In genomic region chr19:48477067-48477685, GRCh38 we compare ENCODE assay signal across 28 cellular contexts.
"Had no signal": no experiment of that assay in that cellular context is flagged by ENCODE, and none has a peak within 500 bp of the region (broad histone marks: within the 10 kb centered on the region; RNA-seq: fewer than 3 reads in every experiment).

No MANE protein-coding gene starts in this region.

- DNase-seq: activated B cell treated with CpG ODN at 0.5 μM for 24 hours; activated CD4-positive, alpha-beta memory T cell treated with anti-CD3 and anti-CD28 coated beads for 36 hours; activated CD4-positive, alpha-beta T cell treated with anti-CD3 and anti-CD28 coated beads for 4 hours; activated CD4-positive, alpha-beta T cell treated with anti-CD3 and anti-CD28 coated beads, Interleukin-2, amount 50 U/mL, for 1 hour; activated CD4-positive, CD25-positive, alpha-beta regulatory T cell treated with anti-CD3 and anti-CD28 coated beads, Interleukin-2, amount 50 U/mL, for 72 hours; activated effector memory CD4-positive, alpha-beta T cell treated with anti-CD3 and anti-CD28 coated beads, Interleukin-2, amount 50 U/mL, for 16 hours; activated naive CD4-positive, alpha-beta T cell; activated naive CD4-positive, alpha-beta T cell treated with anti-CD3 and anti-CD28 coated beads, Interleukin-2, amount 50 U/mL, for 16 hours; activated naive CD8-positive, alpha-beta T cell treated with anti-CD3 and anti-CD28 coated beads, Interleukin-2, amount 10 ng/mL, durations not matched to agents 7 days and 5 days; activated T-cell treated with anti-CD3 and anti-CD28 coated beads, Interleukin-2, amount 50 U/mL, for 1 hour; activated T-cell treated with anti-CD3 and anti-CD28 coated beads, Interleukin-2, amount 50 U/mL, for 72 hours; adrenal gland; body of pancreas; NCI-H1092 treated with DMSO at 0.1 percent for 48 hours; NCI-H1417; NCI-H1930; NCI-H2081 treated with DMSO at 0.1 percent for 48 hours; NCI-H226; NCI-H524 treated with DMSO at 0.1 percent for 48 hours; PC-3; Right ventricle myocardium superior; SW 1271; T-helper 1 cell; T-helper 2 cell; T-helper 9 cell had no signal

- H3K9me3 Mint-ChIP-seq: activated B cell treated with CpG ODN at 0.5 μM for 24 hours; activated CD4-positive, alpha-beta memory T cell treated with anti-CD3 and anti-CD28 coated beads for 36 hours; activated naive CD8-positive, alpha-beta T cell treated with anti-CD3 and anti-CD28 coated beads, Interleukin-2, amount 10 ng/mL, durations not matched to agents 7 days and 5 days; activated T-cell treated with anti-CD3 and anti-CD28 coated beads, Interleukin-2, amount 50 U/mL, for 72 hours; activated T-helper 17 cell treated with anti-CD3 and anti-CD28 coated beads, Interleukin-2, amount 50 U/mL, for 72 hours had no signal

- H3K4me3 ChIP-seq: adrenal gland, body of pancreas, breast epithelium had no signal

- H3K36me3 ChIP-seq: breast epithelium had no signal

- H3K27me3 Mint-ChIP-seq: activated CD4-positive, alpha-beta memory T cell treated with anti-CD3 and anti-CD28 coated beads for 36 hours; activated naive CD8-positive, alpha-beta T cell treated with anti-CD3 and anti-CD28 coated beads, Interleukin-2, amount 10 ng/mL, durations not matched to agents 7 days and 5 days; activated T-helper 17 cell treated with anti-CD3 and anti-CD28 coated beads, Interleukin-2, amount 50 U/mL, for 72 hours had no signal

- H3K27me3 ChIP-seq: adrenal gland, body of pancreas, breast epithelium had no signal

- ATAC-seq: activated T-cell treated with anti-CD3 and anti-CD28 coated beads, Interleukin-2, amount 50 U/mL, for 72 hours; activated T-helper 17 cell treated with anti-CD3 and anti-CD28 coated beads, Interleukin-2, amount 50 U/mL, for 72 hours; body of pancreas; PC-3 had no signal

- H3K9me3 ChIP-seq: adrenal gland, body of pancreas, breast epithelium had no signal

- H3K27ac ChIP-seq: adrenal gland, body of pancreas, VCaP had no signal

- H3K27ac Mint-ChIP-seq: activated B cell treated with CpG ODN at 0.5 μM for 24 hours; activated CD4-positive, alpha-beta memory T cell treated with anti-CD3 and anti-CD28 coated beads for 36 hours; activated naive CD8-positive, alpha-beta T cell treated with anti-CD3 and anti-CD28 coated beads, Interleukin-2, amount 10 ng/mL, durations not matched to agents 7 days and 5 days; activated T-cell treated with anti-CD3 and anti-CD28 coated beads, Interleukin-2, amount 50 U/mL, for 72 hours; activated T-helper 17 cell treated with anti-CD3 and anti-CD28 coated beads, Interleukin-2, amount 50 U/mL, for 72 hours had no signal

- H3K4me3 Mint-ChIP-seq: activated B cell treated with CpG ODN at 0.5 μM for 24 hours; activated CD4-positive, alpha-beta memory T cell treated with anti-CD3 and anti-CD28 coated beads for 36 hours; activated naive CD8-positive, alpha-beta T cell treated with anti-CD3 and anti-CD28 coated beads, Interleukin-2, amount 10 ng/mL, durations not matched to agents 7 days and 5 days; activated T-cell treated with anti-CD3 and anti-CD28 coated beads, Interleukin-2, amount 50 U/mL, for 72 hours; activated T-helper 17 cell treated with anti-CD3 and anti-CD28 coated beads, Interleukin-2, amount 50 U/mL, for 72 hours had no signal
